ENCODE assay signal across 23 cellular contexts in genomic region chr10:133159611-133159949, GRCh38. TPM values are rescaled to one million over a fixed set of nuclear protein-coding genes. Genes with fewer than 3 reads are reported as not detected.
DNase-seq lines count a peak whose midpoint lies in the region; ATAC-seq and TF ChIP-seq lines count a peak whose summit lies in the region.
"Had no signal": no experiment of that assay in that cellular context is flagged by ENCODE, and none has a peak within 500 bp of the region (broad histone marks: within the 10 kb centered on the region; RNA-seq: fewer than 3 reads in every experiment).

No MANE protein-coding gene starts in this region.

- peaks cover 33% of the 10 kb centered on the region for H3K4me1 ChIP-seq in Caco-2
- peaks cover 23% of the 10 kb centered on the region for H3K4me1 ChIP-seq in mesenchymal stem cell (ENCODE audit: control insufficient read depth, insufficient read depth, low read depth, low read length)

- H2BK15ac ChIP-seq in mesenchymal stem cell (ENCODE audit: low read depth, poor library complexity, severe bottlenecking), result no peak overlapping the region

- no TSS peak for BruUV-seq in Caco-2 (replicated peaks; lab: Mats Ljungman, UMichigan)

- no peak overlapping the region for H2BK120ac ChIP-seq in mesenchymal stem cell (ENCODE audit: low read depth, low read length)

- H3K36me3 Mint-ChIP-seq in Caco-2 (ENCODE audit: insufficient read depth, unreplicated experiment), result no peaks in the 10 kb centered on the region
- H3K36me3 Mint-ChIP-seq in T-cell, result no peaks in the 10 kb centered on the region
- no peaks in the 10 kb centered on the region for H3K36me3 Mint-ChIP-seq in stimulated activated effector memory CD8-positive, alpha-beta T cell treated with anti-CD3 and anti-CD28 coated beads, Interleukin-12 subunit alpha, Interleukin-12 subunit beta, amount 100 ng/mL, for 72 hours
- H3K36me3 Mint-ChIP-seq: natural killer cell treated with Interleukin-12 subunit alpha and Interleukin-12 subunit beta and Interleukin-15 and Interleukin-18, amount 100 ng/mL, for 72 hours had no signal

- no peak overlapping the region for H3K23ac ChIP-seq in mesenchymal stem cell (ENCODE audit: low read length in 2 of 2)

- H2AFZ ChIP-seq in mesenchymal stem cell (ENCODE audit: low read depth, low read length), result no peak overlapping the region

- CTCF ChIA-PET in Caco-2 (lab: Charles Lee) (no interaction called here), T-cell (lab: Charles Lee) (interaction anchor here in 1 of 2 donors (0.6 kb wide), 1 partner anchor 699 kb away, joined by 5 read pairs; no protein-coding TSS in a partner anchor)

- H3K18ac ChIP-seq in mesenchymal stem cell (ENCODE audit: low read depth in 1 of 2, low read length in 2 of 2), result no peak overlapping the region

- H3K27ac Mint-ChIP-seq in Caco-2 (ENCODE audit: unreplicated experiment) (no peak overlapping the region), T-cell (no peak overlapping the region)
- H3K27ac Mint-ChIP-seq in stimulated activated effector memory CD8-positive, alpha-beta T cell treated with anti-CD3 and anti-CD28 coated beads, Interleukin-12 subunit alpha, Interleukin-12 subunit beta, amount 100 ng/mL, for 72 hours, result no peak overlapping the region
- H3K27ac Mint-ChIP-seq: effector memory CD8-positive, alpha-beta T cell; natural killer cell treated with Interleukin-12 subunit alpha and Interleukin-12 subunit beta and Interleukin-15 and Interleukin-18, amount 100 ng/mL, for 72 hours had no signal

- H3K27me3 ChIP-seq in Caco-2 (replicated peaks; ENCODE audit: control insufficient read depth, insufficient read depth, low read length), result no peaks in the 10 kb centered on the region; the same call in 1 of the 2 replicates
- peaks cover 44 to 75% of the 10 kb centered on the region in 2 experiments for H3K27me3 ChIP-seq in mesenchymal stem cell (ENCODE audit: control insufficient read depth in 1 of 2, insufficient read depth in 1 of 2, low read length in 2 of 2)
- H3K27me3 ChIP-seq: SJCRH30 had no signal

- H3K9me3 ChIP-seq in Caco-2 (no peaks in the 10 kb centered on the region), mesenchymal stem cell (ENCODE audit: control insufficient read depth, low read length) (no peaks in the 10 kb centered on the region)
- H3K9me3 ChIP-seq: heart left ventricle, SJCRH30, upper lobe of right lung had no signal

- H2BK5ac ChIP-seq in mesenchymal stem cell (ENCODE audit: low read depth, low read length, poor library complexity, severe bottlenecking), result no peak overlapping the region

- no peak overlapping the region for H3K9ac ChIP-seq in mesenchymal stem cell (ENCODE audit: low read length)
- H3K9ac ChIP-seq: KMS-11 had no signal

- TF ChIP-seq CTCF in Caco-2 (IDR thresholded peaks at IDR 0.05; ENCODE audit: insufficient read depth in 1 of 2, low read depth in 1 of 2, low read length in 1 of 2, severe bottlenecking in 1 of 2, unreplicated experiment in 1 of 2), result no peak

- no peaks in the 10 kb centered on the region for H3K27me3 Mint-ChIP-seq in Caco-2 (ENCODE audit: insufficient read depth, unreplicated experiment)
- peaks cover 9 to 35% of the 10 kb centered on the region in 2 donors for H3K27me3 Mint-ChIP-seq in T-cell

- H3K14ac ChIP-seq in mesenchymal stem cell (ENCODE audit: low read length in 2 of 2), result no peak overlapping the region

- no peaks in the 10 kb centered on the region for H3K9me3 Mint-ChIP-seq in Caco-2 (ENCODE audit: unreplicated experiment)
- no peaks in the 10 kb centered on the region for H3K9me3 Mint-ChIP-seq in T-cell
- no peaks in the 10 kb centered on the region for H3K9me3 Mint-ChIP-seq in stimulated activated effector memory CD8-positive, alpha-beta T cell treated with anti-CD3 and anti-CD28 coated beads, Interleukin-12 subunit alpha, Interleukin-12 subunit beta, amount 100 ng/mL, for 72 hours
- H3K9me3 Mint-ChIP-seq: effector memory CD8-positive, alpha-beta T cell; natural killer cell treated with Interleukin-12 subunit alpha and Interleukin-12 subunit beta and Interleukin-15 and Interleukin-18, amount 100 ng/mL, for 72 hours had no signal

- WGBS in mesenchymal stem cell, result 26% methylated on average over 10 of the region's 18 CpGs

- H3K4me3 Mint-ChIP-seq in Caco-2 (ENCODE audit: unreplicated experiment) (peak overlapping the region; percentile 31), T-cell (peak overlapping the region in 2 of 3 donors; percentile 41 to 47)
- peak overlapping the region; percentile 35 for H3K4me3 Mint-ChIP-seq in stimulated activated effector memory CD8-positive, alpha-beta T cell treated with anti-CD3 and anti-CD28 coated beads, Interleukin-12 subunit alpha, Interleukin-12 subunit beta, amount 100 ng/mL, for 72 hours
- H3K4me3 Mint-ChIP-seq: natural killer cell treated with Interleukin-12 subunit alpha and Interleukin-12 subunit beta and Interleukin-15 and Interleukin-18, amount 100 ng/mL, for 72 hours had no signal

- H2BK12ac ChIP-seq in mesenchymal stem cell (ENCODE audit: low read length in 2 of 2), result no peak overlapping the region

- peak overlapping the region; percentile 60 for H3K4me3 ChIP-seq in Caco-2 (ENCODE audit: low read depth, low read length)
- H3K4me3 ChIP-seq in mesenchymal stem cell (ENCODE audit: insufficient read depth in 1 of 2, low read depth in 1 of 2, low read length in 2 of 2), result peak overlapping the region in 1 of 2 experiments; percentile 9

- POLR2A ChIA-PET in Caco-2 (lab: Charles Lee), result no interaction called here
- POLR2A ChIA-PET in T-cell (lab: Charles Lee), result no interaction called here

- H3K4me2 ChIP-seq in mesenchymal stem cell (ENCODE audit: low read length, poor library complexity, severe bottlenecking), result peak overlapping the region; percentile 19
- H3K4me2 ChIP-seq: KMS-11 had no signal

- intact Hi-C loops in Caco-2 (cut with micrococcal nuclease; ENCODE audit: unreplicated experiment), result no loop called here

- no peak overlapping the region for H3K27ac ChIP-seq in mesenchymal stem cell (ENCODE audit: low read length, poor library complexity, severe bottlenecking)
- no peak overlapping the region for H3K27ac ChIP-seq in caudate nucleus (ENCODE audit: low read depth, low read length)
- H3K27ac ChIP-seq: heart left ventricle, HL-60, KMS-11, SJCRH30, upper lobe of right lung had no signal

- no peak overlapping the region for H3K4ac ChIP-seq in mesenchymal stem cell (ENCODE audit: low read depth in 1 of 2, low read length in 2 of 2)

- H2AK5ac ChIP-seq in mesenchymal stem cell (ENCODE audit: low read length, severe bottlenecking), result no peak overlapping the region

- no peak overlapping the region for H4K8ac ChIP-seq in mesenchymal stem cell (ENCODE audit: low read length)

- H3K4me1 Mint-ChIP-seq in Caco-2 (ENCODE audit: low read depth, unreplicated experiment) (no peaks in the 10 kb centered on the region), T-cell (peaks cover 0 to 4% (median 0%) of the 10 kb centered on the region in 3 donors)
- H3K4me1 Mint-ChIP-seq in stimulated activated effector memory CD8-positive, alpha-beta T cell treated with anti-CD3 and anti-CD28 coated beads, Interleukin-12 subunit alpha, Interleukin-12 subunit beta, amount 100 ng/mL, for 72 hours, result no peaks in the 10 kb centered on the region

- H3K79me1 ChIP-seq in mesenchymal stem cell (replicated peaks; ENCODE audit: low read length, poor library complexity, severe bottlenecking), result no peaks in the 10 kb centered on the region

- ATAC-seq in T-cell (replicated peaks in 1 of 4) (no peak), HG03342 (IDR thresholded peaks at IDR 0.05; ENCODE audit: unreplicated experiment) (no peak)
- ATAC-seq in stimulated activated effector memory CD8-positive, alpha-beta T cell treated with anti-CD3 and anti-CD28 coated beads, Interleukin-12 subunit alpha, Interleukin-12 subunit beta, amount 100 ng/mL, for 72 hours, result no peak

- H3K36me3 ChIP-seq in Caco-2 (ENCODE audit: control insufficient read depth, insufficient read depth, low read length) (no peaks in the 10 kb centered on the region), mesenchymal stem cell (ENCODE audit: control insufficient read depth in 1 of 2, insufficient read depth in 2 of 2, low read depth in 1 of 2, low read length in 2 of 2) (no peaks in the 10 kb centered on the region)
- H3K36me3 ChIP-seq: heart left ventricle, SJCRH30, upper lobe of right lung had no signal

- DNase-seq in Caco-2 (no peak), T-cell (no peak), mesenchymal stem cell (no peak), hippocampal formation (lab: John Stamatoyannopoulos, UW) (no peak), caudate nucleus (lab: John Stamatoyannopoulos, UW) (no peak), globus pallidus (ENCODE audit: low spot score) (no peak)
- DNase-seq in stimulated activated effector memory CD8-positive, alpha-beta T cell treated with anti-CD3 and anti-CD28 coated beads, Interleukin-12 subunit alpha, Interleukin-12 subunit beta, amount 100 ng/mL, for 72 hours (ENCODE audit: low spot score in 2 of 2), result no peak
- DNase-seq: activated CD4-positive, alpha-beta T cell treated with anti-CD3 and anti-CD28 coated beads for 1 hour; activated effector memory CD4-positive, alpha-beta T cell treated with Interleukin-2 at 50 U/mL for 16 hours; cerebellar nuclear complex; effector memory CD8-positive, alpha-beta T cell; HCEC 1CT; NCI-H1092 treated with DMSO at 0.1 percent for 48 hours; NCI-H2081 treated with DMSO at 0.1 percent for 48 hours; stimulated activated naive CD8-positive, alpha-beta T cell treated with anti-CD3 and anti-CD28 coated beads, Interleukin-15, Interleukin-2, amounts not matched to agents 100 U/mL and 50 U/mL, for 24 hours had no signal

- no peak overlapping the region for H4K91ac ChIP-seq in mesenchymal stem cell (ENCODE audit: low read length)

RNA-seq across cellular contexts. Expression of gene KNDC1, which starts 0.4 kb away (rescaled TPM):
- total RNA-seq in Caco-2 (2022), result 1.5 and 3.2 TPM in 2 replicates
- 1 to 10 TPM in 1 of 5 donors, under 1 TPM in 4; 0.09 to 1.2 (median 0.35) TPM for total RNA-seq in T-cell
- polyA plus RNA-seq in mesenchymal stem cell (2013, experiment 1 of 2), result 0.07 TPM
- polyA plus RNA-seq in mesenchymal stem cell (2013, experiment 2 of 2), result 0.12 TPM
- total RNA-seq: OCI-LY7 had no signal
